Comparison of ENCODE assay signal across 23 cellular contexts in the genomic region with DNA sequence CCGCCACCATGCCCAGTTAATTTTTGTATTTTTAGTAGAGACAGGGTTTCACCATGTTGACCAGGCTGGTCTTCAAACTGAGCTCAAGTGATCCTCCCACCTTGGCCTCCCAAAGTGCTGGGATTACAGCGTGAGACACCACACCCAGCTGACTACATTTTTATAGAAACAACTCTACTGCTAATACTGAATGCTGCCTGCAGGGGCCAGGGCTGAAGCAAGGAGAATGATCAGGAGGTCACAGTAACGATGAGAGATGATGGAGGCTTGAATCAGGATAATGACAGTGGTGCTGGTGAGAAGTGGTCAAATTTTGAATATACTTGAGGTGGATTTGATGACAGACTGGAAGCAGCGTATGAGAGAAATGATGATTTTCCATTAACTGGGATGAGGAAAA. TPM values are rescaled to one million over a fixed set of nuclear protein-coding genes. Genes with fewer than 3 reads are reported as not detected.
A peak's percentile ranks its signal among the peaks of the same experiment; 100 is the strongest.
DNase-seq lines count a peak whose midpoint lies in the region; ATAC-seq and TF ChIP-seq lines count a peak whose summit lies in the region.
"Had no signal": no experiment of that assay in that cellular context is flagged by ENCODE, and none has a peak within 500 bp of the region (broad histone marks: within the 10 kb centered on the region; RNA-seq: fewer than 3 reads in every experiment).

No MANE protein-coding gene starts in this region.

- no peaks in the 10 kb centered on the region for H3F3A ChIP-seq in GM23338 (replicated peaks; ENCODE audit: low read depth)

- H2AFZ ChIP-seq in DND-41 (ENCODE audit: low read depth, low read length) (no peak overlapping the region), GM23338 (no peak overlapping the region)

- H3K36me3 ChIP-seq in DND-41 (ENCODE audit: insufficient read depth, low read length): peaks cover 9% of the 10 kb centered on the region; the same call in 1 of the 2 replicates
- H3K36me3 ChIP-seq in GM23338 (ENCODE audit: insufficient read depth): no peaks in the 10 kb centered on the region
- peaks cover 2% of the 10 kb centered on the region for H3K36me3 ChIP-seq in brain microvascular endothelial cell (replicated peaks)
- H3K36me3 ChIP-seq: BE2C had no signal

- no peak overlapping the region for H3K27ac ChIP-seq in DND-41 (ENCODE audit: low read length)
- no peak overlapping the region for H3K27ac ChIP-seq in GM23338 (ENCODE audit: low read depth)
- H3K27ac ChIP-seq in brain microvascular endothelial cell: no peak overlapping the region
- H3K27ac ChIP-seq: SK-N-MC had no signal

- H3K4me3 Mint-ChIP-seq in GM23338: no peak overlapping the region
- no peak overlapping the region for H3K4me3 Mint-ChIP-seq in T-helper 17 cell
- H3K4me3 Mint-ChIP-seq: CD14-positive monocyte; CD8-positive, alpha-beta memory T cell; T-helper 1 cell treated with Interleukin-12 subunit alpha and Interleukin-12 subunit beta and Interleukin-4 antibody, amounts not matched to agents 30 μg/mL and 1 μg/mL, for 36 hours had no signal

- no peaks in the 10 kb centered on the region for H3K79me2 ChIP-seq in DND-41 (ENCODE audit: insufficient read depth, low read length)
- no peaks in the 10 kb centered on the region for H3K79me2 ChIP-seq in GM23338 (replicated peaks; ENCODE audit: insufficient read depth)

- H3K9me3 ChIP-seq in DND-41 (ENCODE audit: insufficient read depth, low read length, severe bottlenecking) (no peaks in the 10 kb centered on the region), T-helper 17 cell (ENCODE audit: control insufficient read depth, low read length, poor library complexity, severe bottlenecking) (no peaks in the 10 kb centered on the region)
- H3K9me3 ChIP-seq: BE2C had no signal

- H3K27me3 Mint-ChIP-seq in GM23338 (ENCODE audit: insufficient read depth, low read depth, poor library complexity) (no peaks in the 10 kb centered on the region), T-helper 17 cell (no peaks in the 10 kb centered on the region)
- H3K27me3 Mint-ChIP-seq: CD8-positive, alpha-beta memory T cell had no signal

- H4K20me1 ChIP-seq in DND-41 (ENCODE audit: insufficient read depth, low read length): no peaks in the 10 kb centered on the region
- H4K20me1 ChIP-seq in GM23338 (replicated peaks; ENCODE audit: insufficient read depth): no peaks in the 10 kb centered on the region

- H3K4me1 ChIP-seq in DND-41 (ENCODE audit: insufficient read depth, low read length) (no peaks in the 10 kb centered on the region), GM23338 (ENCODE audit: insufficient read depth) (no peaks in the 10 kb centered on the region)
- H3K4me1 ChIP-seq: BE2C had no signal

- in situ Hi-C loops in brain microvascular endothelial cell (cut with HindIII; ENCODE audit: low pct_ligation_motif_present, low sequenced_read_pairs) (no loop called here), ACHN (cut with HindIII; ENCODE audit: low pct_ligation_motif_present, low pct_unique_long_range_greater_than_20kb, low sequenced_read_pairs) (no loop called here)

- no peaks in the 10 kb centered on the region for H3K9me2 ChIP-seq in GM23338 (ENCODE audit: insufficient read depth)

- H3K9me3 Mint-ChIP-seq in GM23338: no peaks in the 10 kb centered on the region
- H3K9me3 Mint-ChIP-seq: CD8-positive, alpha-beta memory T cell; T-helper 1 cell treated with Interleukin-12 subunit alpha and Interleukin-12 subunit beta and Interleukin-4 antibody, amounts not matched to agents 30 μg/mL and 1 μg/mL, for 36 hours had no signal

- H3K9ac ChIP-seq in DND-41 (ENCODE audit: low read depth, low read length): no peak overlapping the region

- peaks cover 3% of the 10 kb centered on the region; the same call in 2 of the 3 replicates for H3K36me3 Mint-ChIP-seq in GM23338 (ENCODE audit: low read depth)
- peaks cover 20% of the 10 kb centered on the region for H3K36me3 Mint-ChIP-seq in T-helper 17 cell (ENCODE audit: low read depth)

- H3K27ac Mint-ChIP-seq in GM23338 (no peak overlapping the region), T-helper 17 cell (peak overlapping the region; percentile 86)
- H3K27ac Mint-ChIP-seq: CD14-positive monocyte; T-helper 1 cell treated with Interleukin-12 subunit alpha and Interleukin-12 subunit beta and Interleukin-4 antibody, amounts not matched to agents 30 μg/mL and 1 μg/mL, for 36 hours had no signal

- TF ChIP-seq CTCF in DND-41 (IDR thresholded peaks at IDR 0.05; ENCODE audit: borderline replicate concordance, extremely low read depth, low read length, poor library complexity, severe bottlenecking): peak; percentile 6
- peak in 1 of 2 experiments; percentile 21; a peak in 1 of 4 replicates for TF ChIP-seq CTCF in GM23338 (conservative IDR thresholded peaks at IDR 0.05; ENCODE audit: low read depth in 2 of 2)
- TF ChIP-seq CTCF in brain microvascular endothelial cell (IDR thresholded peaks at IDR 0.05; ENCODE audit: low read depth, low read length, missing control alignments): peak; percentile 14

- ATAC-seq in DND-41 (ENCODE audit: insufficient read depth, low read depth): no peak
- no peak for ATAC-seq in GM23338
- no peak for ATAC-seq in T-helper 17 cell
- no peak for ATAC-seq in GM19463 (IDR thresholded peaks at IDR 0.05; ENCODE audit: unreplicated experiment)
- ATAC-seq: Panc1 had no signal

- H3K4me3 ChIP-seq in DND-41 (ENCODE audit: low read depth in 1 of 2, low read length in 2 of 2) (no peak overlapping the region), GM23338 (no peak overlapping the region), brain microvascular endothelial cell (ENCODE audit: low read depth, low read length) (no peak overlapping the region)
- H3K4me3 ChIP-seq: SK-N-MC had no signal

- DNase-seq in DND-41 (no peak), GM23338 (ENCODE audit: low spot score) (peak; percentile 16), T-helper 17 cell (no peak), brain microvascular endothelial cell (no peak), NCI-H1930 (lab: John Stamatoyannopoulos, UW) (no peak), ACHN (no peak)
- DNase-seq: BE2C; CD8-positive, alpha-beta memory T cell; DMS 273 treated with DMSO at 0.1 percent for 48 hours; DMS79 treated with DMSO at 0.1 percent for 48 hours; H7; Karpas-422; NCI-H2029 treated with DMSO at 0.1 percent for 48 hours; NCI-H226; NCI-H510A; NCI-H69; SIG-M5; SW 1271 had no signal

- H3K27me3 ChIP-seq in DND-41 (ENCODE audit: insufficient read depth, low read length, poor library complexity) (no peaks in the 10 kb centered on the region), GM23338 (ENCODE audit: insufficient read depth) (no peaks in the 10 kb centered on the region), brain microvascular endothelial cell (replicated peaks) (no peaks in the 10 kb centered on the region)
- H3K27me3 ChIP-seq: BE2C had no signal

- H3K4me2 ChIP-seq in DND-41 (ENCODE audit: insufficient read depth, low read length): no peak overlapping the region
- H3K4me2 ChIP-seq in GM23338: no peak overlapping the region

- H3K4me1 Mint-ChIP-seq in GM23338: no peaks in the 10 kb centered on the region
- peaks cover 5% of the 10 kb centered on the region for H3K4me1 Mint-ChIP-seq in T-helper 17 cell
- H3K4me1 Mint-ChIP-seq: CD8-positive, alpha-beta memory T cell had no signal

TF ChIP-seq in GM23338, 12 proteins besides CTCF, POLR2A, EP300 and RAD21 (continues in another document):
- no peak for TF ChIP-seq NANOG (IDR thresholded peaks at IDR 0.05; ENCODE audit: borderline replicate concordance)
- TF ChIP-seq, protein P1, sequence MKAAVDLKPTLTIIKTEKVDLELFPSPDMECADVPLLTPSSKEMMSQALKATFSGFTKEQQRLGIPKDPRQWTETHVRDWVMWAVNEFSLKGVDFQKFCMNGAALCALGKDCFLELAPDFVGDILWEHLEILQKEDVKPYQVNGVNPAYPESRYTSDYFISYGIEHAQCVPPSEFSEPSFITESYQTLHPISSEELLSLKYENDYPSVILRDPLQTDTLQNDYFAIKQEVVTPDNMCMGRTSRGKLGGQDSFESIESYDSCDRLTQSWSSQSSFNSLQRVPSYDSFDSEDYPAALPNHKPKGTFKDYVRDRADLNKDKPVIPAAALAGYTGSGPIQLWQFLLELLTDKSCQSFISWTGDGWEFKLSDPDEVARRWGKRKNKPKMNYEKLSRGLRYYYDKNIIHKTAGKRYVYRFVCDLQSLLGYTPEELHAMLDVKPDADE (IDR thresholded peaks at IDR 0.05): no peak

RNA-seq across cellular contexts. Expression of a gene that starts 33.3 kb away (rescaled TPM):
- 29.8 and 46.0 TPM in 2 replicates for total RNA-seq in GM23338 (2014; rRNA removed; shearing (Covaris generic))
- polyA plus RNA-seq in GM23338 (2016; fragmentation: Nextera tagmentation; extraction: Ambion mirVana): 48.1 and 51.5 TPM in 2 replicates
- total RNA-seq in T-helper 17 cell: 100 to 1,000 TPM; 122 to 145 TPM
